In genomic region chr11:10540546-10540914, GRCh38 we compare ENCODE assay signal across 1 cellular context.
TF ChIP-seq lines count a peak whose summit lies in the region.

No MANE protein-coding gene starts in this region.

TF ChIP-seq in K562, 482 proteins besides CTCF, POLR2A, EP300 and RAD21 (continued from another document):
- TF ChIP-seq BRCA1 (IDR thresholded peaks at IDR 0.05): no peak
- TF ChIP-seq BRCA1 (CRISPR knock-in tag; IDR thresholded peaks at IDR 0.05): no peak
- peak; percentile 1; the same call in 1 of the 2 replicates for TF ChIP-seq ZKSCAN1 (IDR thresholded peaks at IDR 0.05; ENCODE audit: low read depth, low read length)
- TF ChIP-seq CHD1 (IDR thresholded peaks at IDR 0.05; ENCODE audit: low read length): no peak
- TF ChIP-seq IFI16 (CRISPR knock-in tag; IDR thresholded peaks at IDR 0.05): no peak
- no peak for TF ChIP-seq RUNX1 (IDR thresholded peaks at IDR 0.05; ENCODE audit: low read depth)
- no peak for TF ChIP-seq ADNP (tag; IDR thresholded peaks at IDR 0.05)
- TF ChIP-seq RBM34 (IDR thresholded peaks at IDR 0.05; ENCODE audit: borderline replicate concordance, insufficient read depth, low read length): no peak
- TF ChIP-seq RBM25 (IDR thresholded peaks at IDR 0.05; ENCODE audit: low read depth, low read length, severe bottlenecking): no peak
- TF ChIP-seq HMG20A (CRISPR knock-in tag; conservative IDR thresholded peaks at IDR 0.05): no peak
- no peak for TF ChIP-seq ZNF57 (CRISPR knock-in tag; IDR thresholded peaks at IDR 0.05)
- no peak for TF ChIP-seq ATF7 (IDR thresholded peaks at IDR 0.05)
- no peak for TF ChIP-seq JUN (IDR thresholded peaks at IDR 0.05; ENCODE audit: borderline replicate concordance, low read depth, low read length)
- no peak for TF ChIP-seq JUN (CRISPR knock-in tag; IDR thresholded peaks at IDR 0.05; ENCODE audit: borderline replicate concordance)
- TF ChIP-seq CBFA2T3 (IDR thresholded peaks at IDR 0.05): no peak
- TF ChIP-seq ELK1 (CRISPR knock-in tag; IDR thresholded peaks at IDR 0.05): no peak
- TF ChIP-seq AFF4 (CRISPR knock-in tag; IDR thresholded peaks at IDR 0.05): no peak
- no peak for TF ChIP-seq THAP12 (CRISPR knock-in tag; IDR thresholded peaks at IDR 0.05)
- 0 out of 2 replicates have a peak, but pooled peaks have one; percentile 17 for TF ChIP-seq ZNF609 (CRISPR knock-in tag; IDR thresholded peaks at IDR 0.05; ENCODE audit: borderline replicate concordance)
- no peak for TF ChIP-seq ZNF143 (CRISPR knock-in tag; IDR thresholded peaks at IDR 0.05)
